Comparison of ENCODE assay signal across 20 cellular contexts in genomic region chr11:115173136-115173535, GRCh38.
A peak's percentile ranks its signal among the peaks of the same experiment; 100 is the strongest.
DNase-seq lines count a peak whose midpoint lies in the region; ATAC-seq, FAIRE-seq and TF ChIP-seq lines count a peak whose summit lies in the region.
"Had no signal": no experiment of that assay in that cellular context is flagged by ENCODE, and none has a peak within 500 bp of the region (broad histone marks: within the 10 kb centered on the region; RNA-seq: fewer than 3 reads in every experiment).

No MANE protein-coding gene starts in this region.

- DNase-seq in HepG2 (ENCODE audit: low spot score): no peak
- DNase-seq in right lobe of liver: no peak
- DNase-seq in H1 (ENCODE audit: low read depth in 1 of 2, low spot score in 2 of 2): no peak
- no peak for DNase-seq in T-helper 9 cell
- DNase-seq in activated naive CD4-positive, alpha-beta T cell (lab: John Stamatoyannopoulos, UW): no peak
- DNase-seq: AML-193; Caco-2; Calu3; CD4-positive, alpha-beta T cell; CD8-positive, alpha-beta T cell; DMS79 treated with DMSO at 0.1 percent for 48 hours; GF-D8 had no signal

- TF ChIP-seq CTCF in HepG2 (CRISPR knock-in tag; IDR thresholded peaks at IDR 0.05) (no peak), right lobe of liver (IDR thresholded peaks at IDR 0.05) (no peak), H1 (IDR thresholded peaks at IDR 0.05; ENCODE audit: control extremely low read depth in 1 of 3, insufficient read depth in 1 of 3, low read depth in 1 of 3, low read length in 3 of 3) (no peak)

- no peak overlapping the region for H4K5ac ChIP-seq in H1 (ENCODE audit: insufficient read length, low read depth, low read length)

- H3K4me2 ChIP-seq in HepG2 (ENCODE audit: low read depth, low read length) (no peak overlapping the region), H1 (ENCODE audit: insufficient read depth in 1 of 2, low read depth in 2 of 2, low read length in 2 of 2) (no peak overlapping the region)
- H3K4me2 ChIP-seq: A549; BLaER1 treated with 17β-estradiol and CSF1 and Interleukin-3, amounts not matched to agents 10 nM and 100 nM had no signal

- intact Hi-C loops in HepG2 (cut with micrococcal nuclease; ENCODE audit: unreplicated experiment): no loop called here
- intact Hi-C loops in right lobe of liver (cut with DNase I): no loop called here

- BruUV-seq in HepG2 (replicated peaks; lab: Mats Ljungman, UMichigan): no TSS peak

- H3K4me1 ChIP-seq in HepG2 (ENCODE audit: insufficient read depth, low read length): no peaks in the 10 kb centered on the region
- H3K4me1 ChIP-seq in right lobe of liver: no peaks in the 10 kb centered on the region
- peaks cover 2 to 11% (median 5%) of the 10 kb centered on the region in 4 experiments; a peak in 5 of 7 replicates for H3K4me1 ChIP-seq in H1 (replicated peaks in 1 of 4; ENCODE audit: control insufficient read depth in 3 of 4, insufficient read depth in 4 of 4, low read length in 3 of 4)
- H3K4me1 ChIP-seq: A549, Caco-2 had no signal

- H3K9me3 ChIP-seq in HepG2 (ENCODE audit: low read length): no peaks in the 10 kb centered on the region
- H3K9me3 ChIP-seq in right lobe of liver: no peaks in the 10 kb centered on the region
- no peaks in the 10 kb centered on the region for H3K9me3 ChIP-seq in H1 (ENCODE audit: insufficient read depth in 2 of 2, low read depth in 1 of 2, low read length in 1 of 2)
- H3K9me3 ChIP-seq: A549; BLaER1 treated with 17β-estradiol and CSF1 and Interleukin-3, amounts not matched to agents 10 nM and 100 nM; Caco-2 had no signal

- no peak overlapping the region for H4K91ac ChIP-seq in H1 (replicated peaks; ENCODE audit: insufficient read length, low read length)

- H2BK5ac ChIP-seq in H1 (ENCODE audit: low read depth, low read length): no peak overlapping the region

- no peak overlapping the region for H2AK5ac ChIP-seq in H1 (ENCODE audit: low read depth, low read length)

- no peak overlapping the region for H3K56ac ChIP-seq in H1 (replicated peaks; ENCODE audit: insufficient read length, low read depth, low read length)

- TF ChIP-seq RAD21 in HepG2 (CRISPR knock-in tag; IDR thresholded peaks at IDR 0.05): no peak
- no peak for TF ChIP-seq RAD21 in H1 (IDR thresholded peaks at IDR 0.05 in 1 of 2, conservative IDR thresholded peaks at IDR 0.05 in 1 of 2; ENCODE audit: low read depth in 2 of 2, low read length in 2 of 2)

- peak overlapping the region; percentile 19; the same call in 1 of the 2 replicates for H4K8ac ChIP-seq in H1 (ENCODE audit: extremely low read depth, insufficient read depth, low read length)

- H3K27me3 ChIP-seq in HepG2 (ENCODE audit: control insufficient read depth in 1 of 2, insufficient read depth in 2 of 2, low read length in 2 of 2): no peaks in the 10 kb centered on the region
- no peaks in the 10 kb centered on the region for H3K27me3 ChIP-seq in right lobe of liver
- H3K27me3 ChIP-seq in H1 (replicated peaks in 1 of 4; ENCODE audit: control insufficient read depth in 3 of 4, extremely low read depth in 1 of 4, insufficient read depth in 3 of 4, low read length in 3 of 4): no peaks in the 10 kb centered on the region
- H3K27me3 ChIP-seq: BLaER1 treated with 17β-estradiol and CSF1 and Interleukin-3, amounts not matched to agents 10 nM and 100 nM had no signal

- no peaks in the 10 kb centered on the region for H4K20me1 ChIP-seq in HepG2 (ENCODE audit: insufficient read depth, low read length)
- H4K20me1 ChIP-seq in H1 (replicated peaks in 1 of 2; ENCODE audit: control insufficient read depth in 1 of 2, insufficient read depth in 2 of 2, low read length in 2 of 2): no peaks in the 10 kb centered on the region
- H4K20me1 ChIP-seq: BLaER1 treated with 17β-estradiol and CSF1 and Interleukin-3, amounts not matched to agents 10 nM and 100 nM had no signal

- ATAC-seq in HepG2: no peak
- no peak for ATAC-seq in right lobe of liver
- ATAC-seq: A549; CD8-positive, alpha-beta T cell had no signal

- no peak overlapping the region for H2BK15ac ChIP-seq in H1 (ENCODE audit: low read length)

- no peak for FAIRE-seq in HepG2 (lab: Jason Lieb, UNC)
- no peak for FAIRE-seq in H1 (lab: Jason Lieb, UNC)
- FAIRE-seq: A549, D721Med, G401.6, GM12891, GM19239 had no signal

- no peaks in the 10 kb centered on the region for H3K79me2 ChIP-seq in HepG2 (ENCODE audit: insufficient read depth, low read length)
- H3K79me2 ChIP-seq in H1 (ENCODE audit: control insufficient read depth in 1 of 2, insufficient read depth in 2 of 2, low read length in 2 of 2): no peaks in the 10 kb centered on the region

- no peak overlapping the region for H3K18ac ChIP-seq in H1 (ENCODE audit: extremely low read depth, low read length)

- no peak overlapping the region for H2BK120ac ChIP-seq in H1 (replicated peaks; ENCODE audit: low read depth, low read length)

- H3K23ac ChIP-seq in H1 (ENCODE audit: insufficient read length): no peak overlapping the region

- CTCF ChIA-PET in HepG2 (lab: Yijun Ruan, JAX; ENCODE audit: low intra/inter-chr PET ratio, low total read pairs): no interaction called here
- CTCF ChIA-PET in H1 (lab: Charles Lee; ENCODE audit: partially characterized antibody): interaction anchor here (0.7 to 1.1 kb wide), 2 partner anchors 142 to 357 kb away, joined by 4 to 5 read pairs; no protein-coding TSS in a partner anchor

- H3K4ac ChIP-seq in H1 (replicated peaks; ENCODE audit: insufficient read length, low read depth, low read length): no peak overlapping the region

- in situ Hi-C loops in HepG2 (cut with HindIII; ENCODE audit: extremely low pct_ligation_motif_present, low pct_unique_long_range_greater_than_20kb): no loop called here

- H3K14ac ChIP-seq in H1 (ENCODE audit: insufficient read length): no peak overlapping the region

- no peak overlapping the region for H3K27ac ChIP-seq in HepG2 (ENCODE audit: extremely low read length, insufficient read depth, low read length)
- H3K27ac ChIP-seq in right lobe of liver: no peak overlapping the region
- no peak overlapping the region for H3K27ac ChIP-seq in H1 (ENCODE audit: low read depth, low read length)
- H3K27ac ChIP-seq: 22Rv1; A549; BLaER1 treated with 17β-estradiol and CSF1 and Interleukin-3, amounts not matched to agents 10 nM and 100 nM; C4-2B had no signal

- no peaks in the 10 kb centered on the region for H3K23me2 ChIP-seq in H1 (ENCODE audit: low read depth, low read length)

- no peak overlapping the region for H3K4me3 ChIP-seq in HepG2 (replicated peaks in 1 of 3; ENCODE audit: insufficient read depth in 1 of 3, low read depth in 2 of 3, low read length in 3 of 3)
- H3K4me3 ChIP-seq in right lobe of liver: no peak overlapping the region
- no peak overlapping the region for H3K4me3 ChIP-seq in H1 (ENCODE audit: extremely low read depth in 1 of 4, insufficient read depth in 2 of 4, low read depth in 3 of 4, low read length in 4 of 4)
- H3K4me3 ChIP-seq: A549; BLaER1 treated with 17β-estradiol and CSF1 and Interleukin-3, amounts not matched to agents 10 nM and 100 nM had no signal

- no peaks in the 10 kb centered on the region for H3K79me1 ChIP-seq in H1 (ENCODE audit: low read depth, low read length)

- no peak overlapping the region for H3K9ac ChIP-seq in HepG2 (ENCODE audit: insufficient read depth, low read depth, low read length)
- no peak overlapping the region for H3K9ac ChIP-seq in H1 (replicated peaks in 1 of 4; ENCODE audit: extremely low read depth in 1 of 4, low read depth in 3 of 4, low read length in 3 of 4)
- H3K9ac ChIP-seq: BLaER1 treated with 17β-estradiol and CSF1 and Interleukin-3, amounts not matched to agents 10 nM and 100 nM had no signal

- POLR2A ChIA-PET in HepG2 (lab: Yijun Ruan, JAX) (no interaction called here), H1 (lab: Charles Lee; ENCODE audit: partially characterized antibody) (no interaction called here)

- H3K36me3 ChIP-seq in HepG2 (replicated peaks in 1 of 2; ENCODE audit: control insufficient read depth in 1 of 2, insufficient read depth in 2 of 2, low read length in 2 of 2) (peaks cover 2 to 16% of the 10 kb centered on the region in 2 experiments; a peak in 3 of 5 replicates), right lobe of liver (no peaks in the 10 kb centered on the region), H1 (ENCODE audit: control insufficient read depth in 2 of 4, insufficient read depth in 4 of 4, low read length in 3 of 4) (no peaks in the 10 kb centered on the region)
- H3K36me3 ChIP-seq: BLaER1 treated with 17β-estradiol and CSF1 and Interleukin-3, amounts not matched to agents 10 nM and 100 nM had no signal

- no peak overlapping the region for H2AFZ ChIP-seq in HepG2 (ENCODE audit: low read length)
- H2AFZ ChIP-seq in H1 (ENCODE audit: low read length): no peak overlapping the region

- WGBS in HepG2 (ENCODE audit: low lambda C conversion rate): 87% methylated on average over 17 of the region's 19 CpGs
- WGBS in right lobe of liver (ENCODE audit: insufficient coverage, low coverage, low lambda C conversion rate, missing lambda C conversion rate): 87% methylated on average over 19 of the region's 19 CpGs
- WGBS in H1 (ENCODE audit: extremely low coverage in 1 of 2, insufficient coverage in 1 of 2, insufficient read length in 1 of 2, insufficient replicate concordance in 2 of 2, low coverage in 1 of 2, low lambda C conversion rate in 2 of 2, missing lambda C conversion rate in 1 of 2), 2 experiments: 79% methylated on average over 11 of the region's 19 CpGs; no CpG with 5 or more reads in 1 of the 2 experiments

- no peak overlapping the region for H2BK20ac ChIP-seq in H1 (ENCODE audit: low read length)

- no peak for TF ChIP-seq EP300 in HepG2 (IDR thresholded peaks at IDR 0.05; ENCODE audit: low read depth in 2 of 2, low read length in 2 of 2)
- no peak for TF ChIP-seq EP300 in HepG2 (CRISPR knock-in tag; IDR thresholded peaks at IDR 0.05; ENCODE audit: borderline replicate concordance)
- no peak for TF ChIP-seq EP300 in H1 (IDR thresholded peaks at IDR 0.05; ENCODE audit: borderline replicate concordance in 1 of 2, low read depth in 2 of 2, low read length in 2 of 2)

- H2BK12ac ChIP-seq in H1 (ENCODE audit: low read depth, low read length): no peak overlapping the region; the same call in 1 of the 2 replicates

- no peak for TF ChIP-seq POLR2A in HepG2 (IDR thresholded peaks at IDR 0.05; ENCODE audit: insufficient read depth in 1 of 2, low read depth in 2 of 2, low read length in 2 of 2)
- no peak for TF ChIP-seq POLR2A in right lobe of liver (IDR thresholded peaks at IDR 0.05)
- TF ChIP-seq POLR2A in H1 (IDR thresholded peaks at IDR 0.05; ENCODE audit: control extremely low read depth in 1 of 2, low read depth in 2 of 2, low read length in 2 of 2): no peak

TF ChIP-seq in HepG2, 621 proteins besides CTCF, POLR2A, EP300 and RAD21 (continues in another document):
- no peak for TF ChIP-seq FOXA1 (IDR thresholded peaks at IDR 0.05)
- no peak for TF ChIP-seq FOXA1 (CRISPR knock-in tag; IDR thresholded peaks at IDR 0.05)
- no peak for TF ChIP-seq PITX1 (CRISPR knock-in tag; IDR thresholded peaks at IDR 0.05)

TF ChIP-seq in H1, 55 proteins besides CTCF, POLR2A, EP300 and RAD21 (continues in another document):
- TF ChIP-seq TCF12 (IDR thresholded peaks at IDR 0.05; ENCODE audit: low read depth, low read length) (no peak), YY1 (IDR thresholded peaks at IDR 0.05; ENCODE audit: low read depth, low read length) (no peak), KDM5A (IDR thresholded peaks at IDR 0.05; ENCODE audit: low read length) (no peak), POLR2AphosphoS5 (IDR thresholded peaks at IDR 0.05; ENCODE audit: low read depth, low read length) (no peak), SP4 (IDR thresholded peaks at IDR 0.05; ENCODE audit: low read length) (no peak), CEBPB (IDR thresholded peaks at IDR 0.05; ENCODE audit: low read depth, low read length) (no peak)
